In the genomic region with DNA sequence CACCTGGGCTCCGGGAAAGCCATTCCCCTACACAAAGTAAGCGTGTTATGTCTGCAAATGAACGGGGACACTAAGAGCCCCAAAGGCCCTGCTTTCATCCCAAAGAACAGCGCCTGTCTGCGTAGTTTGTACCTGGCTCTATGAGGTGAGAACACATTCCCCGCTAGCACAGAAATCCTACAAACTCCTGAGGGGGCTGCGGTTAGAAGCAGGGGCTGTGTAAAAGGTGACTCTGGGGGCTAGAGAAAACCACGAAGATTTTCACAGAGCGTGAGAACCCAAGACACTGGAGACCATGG, we compare ENCODE assay signal across 7 cellular contexts.
DNase-seq lines count a peak whose midpoint lies in the region; ATAC-seq and TF ChIP-seq lines count a peak whose summit lies in the region.
"Not testable (repeated sequence)": the region's sequence is repeated elsewhere in the genome, so short reads cannot be mapped to it uniquely, and the experiment has no call there.

No MANE protein-coding gene starts in this region.

- DNase-seq in HFFc6; activated naive CD8-positive, alpha-beta T cell treated with anti-CD3 and anti-CD28 coated beads, Interleukin-2, amount 10 ng/mL, durations not matched to agents 7 days and 5 days; natural killer cell treated with Interleukin-12 subunit alpha and Interleukin-12 subunit beta and Interleukin-15 and Interleukin-18, amount 100 ng/mL, for 72 hours (ENCODE audit: low spot score): not testable (repeated sequence)
- DNase-seq in stimulated activated effector memory CD8-positive, alpha-beta T cell treated with anti-CD3 and anti-CD28 coated beads, Interleukin-12 subunit alpha, Interleukin-12 subunit beta, amount 100 ng/mL, for 72 hours (ENCODE audit: low spot score in 2 of 2) = peak in 1 of 2 donors; percentile 62

- ATAC-seq in activated naive CD8-positive, alpha-beta T cell treated with anti-CD3 and anti-CD28 coated beads, Interleukin-2, amount 10 ng/mL, durations not matched to agents 7 days and 5 days (ENCODE audit: low read depth); natural killer cell treated with Interleukin-12 subunit alpha and Interleukin-12 subunit beta and Interleukin-15 and Interleukin-18, amount 100 ng/mL, for 72 hours; stimulated activated effector memory CD8-positive, alpha-beta T cell treated with anti-CD3 and anti-CD28 coated beads, Interleukin-12 subunit alpha, Interleukin-12 subunit beta, amount 100 ng/mL, for 72 hours: not testable (repeated sequence)

- not testable (repeated sequence) for H3K9me3 ChIP-seq in endocrine pancreas (ENCODE audit: control insufficient read depth, low read length); iPS-18a (ENCODE audit: control insufficient read depth, low read depth, low read length)

- H3K27ac ChIP-seq in VCaP = peak overlapping the region; percentile 94
- not testable (repeated sequence) for H3K27ac ChIP-seq in iPS-18a (ENCODE audit: low read length)

- not testable (repeated sequence) for H3K36me3 ChIP-seq in endocrine pancreas (ENCODE audit: control insufficient read depth, insufficient read depth, low read length); iPS-18a (ENCODE audit: control insufficient read depth, low read depth, low read length)

- peaks cover 11% of the 10 kb centered on the region for H3K4me1 Mint-ChIP-seq in HFFc6 (ENCODE audit: low read depth)
- peaks cover 34% of the 10 kb centered on the region for H3K4me1 Mint-ChIP-seq in activated naive CD8-positive, alpha-beta T cell treated with anti-CD3 and anti-CD28 coated beads, Interleukin-2, amount 10 ng/mL, durations not matched to agents 7 days and 5 days
- H3K4me1 Mint-ChIP-seq in natural killer cell treated with Interleukin-12 subunit alpha and Interleukin-12 subunit beta and Interleukin-15 and Interleukin-18, amount 100 ng/mL, for 72 hours (ENCODE audit: low read depth in 2 of 2) = peaks cover 12 to 50% of the 10 kb centered on the region in 2 donors
- peaks cover 31% of the 10 kb centered on the region for H3K4me1 Mint-ChIP-seq in stimulated activated effector memory CD8-positive, alpha-beta T cell treated with anti-CD3 and anti-CD28 coated beads, Interleukin-12 subunit alpha, Interleukin-12 subunit beta, amount 100 ng/mL, for 72 hours

- H3K4me1 ChIP-seq in endocrine pancreas (ENCODE audit: control insufficient read depth, insufficient read depth, low read length); iPS-18a (ENCODE audit: control insufficient read depth, low read depth, low read length): not testable (repeated sequence)

- not testable (repeated sequence) for H3K27ac Mint-ChIP-seq in HFFc6
- peak overlapping the region; percentile 99 for H3K27ac Mint-ChIP-seq in activated naive CD8-positive, alpha-beta T cell treated with anti-CD3 and anti-CD28 coated beads, Interleukin-2, amount 10 ng/mL, durations not matched to agents 7 days and 5 days
- peak overlapping the region; percentile 99 for H3K27ac Mint-ChIP-seq in natural killer cell treated with Interleukin-12 subunit alpha and Interleukin-12 subunit beta and Interleukin-15 and Interleukin-18, amount 100 ng/mL, for 72 hours
- peak overlapping the region; percentile 99 for H3K27ac Mint-ChIP-seq in stimulated activated effector memory CD8-positive, alpha-beta T cell treated with anti-CD3 and anti-CD28 coated beads, Interleukin-12 subunit alpha, Interleukin-12 subunit beta, amount 100 ng/mL, for 72 hours

- not testable (repeated sequence) for H3K27me3 ChIP-seq in endocrine pancreas (ENCODE audit: control insufficient read depth, insufficient read depth, low read length); iPS-18a (ENCODE audit: control insufficient read depth, insufficient read depth, low read length)

- TF ChIP-seq CTCF in HFFc6 (IDR thresholded peaks at IDR 0.05); VCaP (conservative IDR thresholded peaks at IDR 0.05): not testable (repeated sequence)

- H3K4me3 ChIP-seq in endocrine pancreas (ENCODE audit: control insufficient read depth, insufficient read depth, low read length) (peak overlapping the region; percentile 39), iPS-18a (ENCODE audit: low read length) (peak overlapping the region; percentile 63)

- POLR2A ChIA-PET in activated naive CD8-positive, alpha-beta T cell treated with anti-CD3 and anti-CD28 coated beads, Interleukin-2, amount 10 ng/mL, durations not matched to agents 7 days and 5 days (lab: Charles Lee) = interaction anchor here (1.1 to 2.1 kb wide), 9 partner anchors 8 to 1303 kb away, joined by 3 to 56 read pairs (median 6); no protein-coding TSS in a partner anchor

- H3K27me3 Mint-ChIP-seq in HFFc6 (ENCODE audit: insufficient read depth) = peaks cover 27% of the 10 kb centered on the region
- not testable (repeated sequence) for H3K27me3 Mint-ChIP-seq in activated naive CD8-positive, alpha-beta T cell treated with anti-CD3 and anti-CD28 coated beads, Interleukin-2, amount 10 ng/mL, durations not matched to agents 7 days and 5 days; natural killer cell treated with Interleukin-12 subunit alpha and Interleukin-12 subunit beta and Interleukin-15 and Interleukin-18, amount 100 ng/mL, for 72 hours

- H3K9me3 Mint-ChIP-seq in HFFc6; activated naive CD8-positive, alpha-beta T cell treated with anti-CD3 and anti-CD28 coated beads, Interleukin-2, amount 10 ng/mL, durations not matched to agents 7 days and 5 days; natural killer cell treated with Interleukin-12 subunit alpha and Interleukin-12 subunit beta and Interleukin-15 and Interleukin-18, amount 100 ng/mL, for 72 hours; stimulated activated effector memory CD8-positive, alpha-beta T cell treated with anti-CD3 and anti-CD28 coated beads, Interleukin-12 subunit alpha, Interleukin-12 subunit beta, amount 100 ng/mL, for 72 hours: not testable (repeated sequence)

- peak overlapping the region; percentile 83 for H3K4me3 Mint-ChIP-seq in HFFc6
- H3K4me3 Mint-ChIP-seq in activated naive CD8-positive, alpha-beta T cell treated with anti-CD3 and anti-CD28 coated beads, Interleukin-2, amount 10 ng/mL, durations not matched to agents 7 days and 5 days = peak overlapping the region; percentile 95
- H3K4me3 Mint-ChIP-seq in natural killer cell treated with Interleukin-12 subunit alpha and Interleukin-12 subunit beta and Interleukin-15 and Interleukin-18, amount 100 ng/mL, for 72 hours = peak overlapping the region; percentile 96
- peak overlapping the region; percentile 88 for H3K4me3 Mint-ChIP-seq in stimulated activated effector memory CD8-positive, alpha-beta T cell treated with anti-CD3 and anti-CD28 coated beads, Interleukin-12 subunit alpha, Interleukin-12 subunit beta, amount 100 ng/mL, for 72 hours

- not testable (repeated sequence) for H3K36me3 Mint-ChIP-seq in HFFc6 (ENCODE audit: low read depth); activated naive CD8-positive, alpha-beta T cell treated with anti-CD3 and anti-CD28 coated beads, Interleukin-2, amount 10 ng/mL, durations not matched to agents 7 days and 5 days; natural killer cell treated with Interleukin-12 subunit alpha and Interleukin-12 subunit beta and Interleukin-15 and Interleukin-18, amount 100 ng/mL, for 72 hours
- peaks cover 13% of the 10 kb centered on the region for H3K36me3 Mint-ChIP-seq in stimulated activated effector memory CD8-positive, alpha-beta T cell treated with anti-CD3 and anti-CD28 coated beads, Interleukin-12 subunit alpha, Interleukin-12 subunit beta, amount 100 ng/mL, for 72 hours

- H3K9ac ChIP-seq in endocrine pancreas (ENCODE audit: control insufficient read depth, insufficient read depth, low read length) = not testable (repeated sequence)
- H3K9ac ChIP-seq in iPS-18a (ENCODE audit: low read length) = peak overlapping the region; percentile 73
